7 cellular contexts compared by ENCODE assay signal in genomic region chr1:149848811-149849210, GRCh38. TPM values are rescaled to one million over a fixed set of nuclear protein-coding genes. Genes with fewer than 3 reads are reported as not detected.
DNase-seq lines count a peak whose midpoint lies in the region; ATAC-seq and TF ChIP-seq lines count a peak whose summit lies in the region.

No MANE protein-coding gene starts in this region.

- H3K36me3 ChIP-seq in endodermal cell (ENCODE audit: control insufficient read depth, insufficient read depth, low read length) = no peaks in the 10 kb centered on the region

- no peaks in the 10 kb centered on the region for H3K27me3 ChIP-seq in endodermal cell (ENCODE audit: control insufficient read depth, insufficient read depth, low read length, poor library complexity, severe bottlenecking)

- H3K9me3 Mint-ChIP-seq in endodermal cell (no peaks in the 10 kb centered on the region), osteocyte (ENCODE audit: unreplicated experiment) (no peaks in the 10 kb centered on the region)

- H3K9ac ChIP-seq in endodermal cell (ENCODE audit: extremely low read depth, low read length, poor library complexity, severe bottlenecking) = peak overlapping the region; percentile 88

- H3K9me3 ChIP-seq in endodermal cell (ENCODE audit: control insufficient read depth, low read length) = no peaks in the 10 kb centered on the region

- peaks cover 37% of the 10 kb centered on the region for H3K4me1 Mint-ChIP-seq in endodermal cell
- H3K4me1 Mint-ChIP-seq in osteocyte (ENCODE audit: unreplicated experiment) = peaks cover 50% of the 10 kb centered on the region

- H3K27me3 Mint-ChIP-seq in endodermal cell (ENCODE audit: insufficient read depth) = no peaks in the 10 kb centered on the region
- H3K27me3 Mint-ChIP-seq in osteocyte (ENCODE audit: unreplicated experiment) = no peaks in the 10 kb centered on the region

- H3K4me1 ChIP-seq in endodermal cell (ENCODE audit: control insufficient read depth, insufficient read depth, low read length) = no peaks in the 10 kb centered on the region

- peak; percentile 77 for DNase-seq in NCI-H526 treated with DMSO at 0.1 percent for 48 hours (lab: John Stamatoyannopoulos, UW)
- no peak for DNase-seq in endodermal cell
- no peak for DNase-seq in osteocyte (ENCODE audit: extremely low spot score, unreplicated experiment)
- DNase-seq in ureter (ENCODE audit: low spot score) = no peak
- DNase-seq in AG08395 (ENCODE audit: low spot score) = no peak

- H3K4me3 Mint-ChIP-seq in endodermal cell (peak overlapping the region; percentile 70), osteocyte (ENCODE audit: unreplicated experiment) (peak overlapping the region; percentile 78)

- WGBS in endodermal cell (ENCODE audit: insufficient coverage in 1 of 2, insufficient read length in 1 of 2), 2 experiments = 4 to 12% methylated on average over 2 of the region's 2 CpGs

- TF ChIP-seq CTCF in GM12875 (IDR thresholded peaks at IDR 0.05; ENCODE audit: borderline replicate concordance, insufficient read depth, low read depth, low read length) (no peak), endodermal cell (conservative IDR thresholded peaks at IDR 0.05) (no peak), osteocyte (IDR thresholded peaks at IDR 0.05) (no peak)

- H3K27ac ChIP-seq in endodermal cell (ENCODE audit: low read depth, low read length) = no peak overlapping the region

- H3K36me3 Mint-ChIP-seq in endodermal cell (ENCODE audit: low read depth) (no peaks in the 10 kb centered on the region), osteocyte (ENCODE audit: unreplicated experiment) (peaks cover 10% of the 10 kb centered on the region)

- ATAC-seq in HG02885 (IDR thresholded peaks at IDR 0.05; ENCODE audit: poor library complexity, unreplicated experiment) = no peak

- H3K4me3 ChIP-seq in GM12875 (ENCODE audit: low read depth, low read length) = peak overlapping the region; percentile 53
- peak overlapping the region; percentile 100 for H3K4me3 ChIP-seq in endodermal cell (ENCODE audit: low read length)

- peak overlapping the region; percentile 88 for H3K27ac Mint-ChIP-seq in endodermal cell
- H3K27ac Mint-ChIP-seq in osteocyte (ENCODE audit: unreplicated experiment) = peak overlapping the region; percentile 46

RNA-seq across cellular contexts. Expression of gene BOLA1, which starts 50.6 kb away (rescaled TPM):
- total RNA-seq in endodermal cell (10 to 100 TPM; 10.2 to 14.7 TPM), osteocyte (12.9 and 13.7 TPM in 2 replicates), ureter (16.4 TPM)
- polyA plus RNA-seq in endodermal cell (2013, experiment 1 of 2) = 4.1 TPM
- 3.6 TPM for polyA plus RNA-seq in endodermal cell (2013, experiment 2 of 2)
